16 cellular contexts compared by ENCODE assay signal in genomic region chr2:230496891-230497290, GRCh38.
DNase-seq lines count a peak whose midpoint lies in the region; ATAC-seq, FAIRE-seq and TF ChIP-seq lines count a peak whose summit lies in the region.
"Had no signal": no experiment of that assay in that cellular context is flagged by ENCODE, and none has a peak within 500 bp of the region (broad histone marks: within the 10 kb centered on the region; RNA-seq: fewer than 3 reads in every experiment).

No MANE protein-coding gene starts in this region.

- peak overlapping the region; percentile 46 for H3K27ac Mint-ChIP-seq in activated naive CD8-positive, alpha-beta T cell treated with anti-CD3 and anti-CD28 coated beads, Interleukin-2, amount 50 U/mL, for 24 hours

- H3K36me3 ChIP-seq in GM06990 (ENCODE audit: control insufficient read depth, insufficient read depth, low read length) = peaks cover 16% of the 10 kb centered on the region
- H3K36me3 ChIP-seq: SJCRH30 had no signal

- ATAC-seq in HG03469 (IDR thresholded peaks at IDR 0.05; ENCODE audit: unreplicated experiment) (peak; percentile 67), HG02571 (IDR thresholded peaks at IDR 0.05; ENCODE audit: unreplicated experiment) (no peak)
- ATAC-seq in activated naive CD8-positive, alpha-beta T cell treated with anti-CD3 and anti-CD28 coated beads, Interleukin-2, amount 50 U/mL, for 24 hours = peak; percentile 33
- ATAC-seq: gastroesophageal sphincter had no signal

- DNase-seq in GM06990 (ENCODE audit: extremely low read depth, insufficient read length) (peak; percentile 39), GM19239 (ENCODE audit: insufficient read length, low spot score) (peak; percentile 13), RCC 7860 (ENCODE audit: low spot score) (no peak), amygdala (lab: John Stamatoyannopoulos, UW) (no peak), erythroblast (lab: John Stamatoyannopoulos, UW) (no peak)
- no peak for DNase-seq in activated naive CD8-positive, alpha-beta T cell treated with anti-CD3 and anti-CD28 coated beads, Interleukin-2, amount 50 U/mL, for 24 hours
- DNase-seq: activated CD4-positive, alpha-beta T cell treated with anti-CD3 and anti-CD28 coated beads for 1 hour; NCI-H345; SJCRH30; stimulated activated CD4-positive, alpha-beta T cell treated with anti-CD3 and anti-CD28 coated beads, Interleukin-15, amount 100 ng/mL, for 24 hours had no signal

- no peaks in the 10 kb centered on the region for H3K9me3 Mint-ChIP-seq in activated naive CD8-positive, alpha-beta T cell treated with anti-CD3 and anti-CD28 coated beads, Interleukin-2, amount 50 U/mL, for 24 hours

- no peaks in the 10 kb centered on the region for H3K27me3 ChIP-seq in GM06990 (replicated peaks; ENCODE audit: control insufficient read depth, insufficient read depth, low read length)
- H3K27me3 ChIP-seq: gastroesophageal sphincter, SJCRH30 had no signal

- FAIRE-seq in GM19239 (lab: Jason Lieb, UNC) (no peak), RCC 7860 (lab: Jason Lieb, UNC) (no peak)
- FAIRE-seq: D721Med, H1 had no signal

- peaks cover 52% of the 10 kb centered on the region for H3K36me3 Mint-ChIP-seq in activated naive CD8-positive, alpha-beta T cell treated with anti-CD3 and anti-CD28 coated beads, Interleukin-2, amount 50 U/mL, for 24 hours (ENCODE audit: low read depth)

- no peak for TF ChIP-seq CTCF in GM06990 (IDR thresholded peaks at IDR 0.05; ENCODE audit: insufficient read depth, low read length, poor library complexity, severe bottlenecking)

- peaks cover 21% of the 10 kb centered on the region for H3K4me1 Mint-ChIP-seq in activated naive CD8-positive, alpha-beta T cell treated with anti-CD3 and anti-CD28 coated beads, Interleukin-2, amount 50 U/mL, for 24 hours
- H3K4me1 Mint-ChIP-seq: neural crest cell had no signal

- no peaks in the 10 kb centered on the region for H3K27me3 Mint-ChIP-seq in activated naive CD8-positive, alpha-beta T cell treated with anti-CD3 and anti-CD28 coated beads, Interleukin-2, amount 50 U/mL, for 24 hours

- no peak for TF ChIP-seq POLR2A in erythroblast (IDR thresholded peaks at IDR 0.05; ENCODE audit: low read length)

- no peak overlapping the region for H3K4me3 ChIP-seq in GM06990 (replicated peaks; ENCODE audit: low read depth, low read length)
- H3K4me3 ChIP-seq: gastroesophageal sphincter, SJCRH30 had no signal

- no peak overlapping the region for H3K4me3 Mint-ChIP-seq in activated naive CD8-positive, alpha-beta T cell treated with anti-CD3 and anti-CD28 coated beads, Interleukin-2, amount 50 U/mL, for 24 hours
- H3K4me3 Mint-ChIP-seq: neural crest cell had no signal

Comparison
In these comparisons a context has a peak if more than half of its experiments do, and no peak if none do; other contexts are left out.
1. DNase-seq: peak in GM06990 (single experiment) and GM19239 (single experiment); none in activated naive CD8-positive, alpha-beta T cell treated with anti-CD3 and anti-CD28 coated beads, Interleukin-2, amount 50 U/mL, for 24 hours (single experiment), RCC 7860 (single experiment), amygdala (0 of 56) and erythroblast (0 of 2).